Comparison of ENCODE assay signal across 1 cellular context in the genomic region with DNA sequence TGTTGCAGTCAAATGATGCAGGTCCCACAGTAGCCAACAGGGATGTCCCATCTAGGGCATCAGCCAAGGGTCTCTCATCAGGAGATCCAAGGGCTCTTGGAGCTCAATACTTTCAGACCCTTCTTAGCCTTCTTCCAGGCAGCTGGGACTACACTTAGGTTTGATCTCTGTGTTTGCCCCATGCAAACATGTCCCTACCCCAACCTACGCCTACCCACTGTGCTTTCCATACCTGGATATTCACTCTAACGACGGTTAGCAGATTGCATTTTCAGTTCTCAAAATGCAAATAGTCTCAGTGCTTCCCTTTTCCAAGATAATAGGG.
TF ChIP-seq lines count a peak whose summit lies in the region.

No MANE protein-coding gene starts in this region.

TF ChIP-seq in liver, 16 proteins besides CTCF, POLR2A, EP300 and RAD21 (continued from another document):
- TF ChIP-seq, protein P1, sequence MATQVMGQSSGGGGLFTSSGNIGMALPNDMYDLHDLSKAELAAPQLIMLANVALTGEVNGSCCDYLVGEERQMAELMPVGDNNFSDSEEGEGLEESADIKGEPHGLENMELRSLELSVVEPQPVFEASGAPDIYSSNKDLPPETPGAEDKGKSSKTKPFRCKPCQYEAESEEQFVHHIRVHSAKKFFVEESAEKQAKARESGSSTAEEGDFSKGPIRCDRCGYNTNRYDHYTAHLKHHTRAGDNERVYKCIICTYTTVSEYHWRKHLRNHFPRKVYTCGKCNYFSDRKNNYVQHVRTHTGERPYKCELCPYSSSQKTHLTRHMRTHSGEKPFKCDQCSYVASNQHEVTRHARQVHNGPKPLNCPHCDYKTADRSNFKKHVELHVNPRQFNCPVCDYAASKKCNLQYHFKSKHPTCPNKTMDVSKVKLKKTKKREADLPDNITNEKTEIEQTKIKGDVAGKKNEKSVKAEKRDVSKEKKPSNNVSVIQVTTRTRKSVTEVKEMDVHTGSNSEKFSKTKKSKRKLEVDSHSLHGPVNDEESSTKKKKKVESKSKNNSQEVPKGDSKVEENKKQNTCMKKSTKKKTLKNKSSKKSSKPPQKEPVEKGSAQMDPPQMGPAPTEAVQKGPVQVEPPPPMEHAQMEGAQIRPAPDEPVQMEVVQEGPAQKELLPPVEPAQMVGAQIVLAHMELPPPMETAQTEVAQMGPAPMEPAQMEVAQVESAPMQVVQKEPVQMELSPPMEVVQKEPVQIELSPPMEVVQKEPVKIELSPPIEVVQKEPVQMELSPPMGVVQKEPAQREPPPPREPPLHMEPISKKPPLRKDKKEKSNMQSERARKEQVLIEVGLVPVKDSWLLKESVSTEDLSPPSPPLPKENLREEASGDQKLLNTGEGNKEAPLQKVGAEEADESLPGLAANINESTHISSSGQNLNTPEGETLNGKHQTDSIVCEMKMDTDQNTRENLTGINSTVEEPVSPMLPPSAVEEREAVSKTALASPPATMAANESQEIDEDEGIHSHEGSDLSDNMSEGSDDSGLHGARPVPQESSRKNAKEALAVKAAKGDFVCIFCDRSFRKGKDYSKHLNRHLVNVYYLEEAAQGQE (IDR thresholded peaks at IDR 0.05): no peak
- TF ChIP-seq RXRA (IDR thresholded peaks at IDR 0.05) (no peak), EGR1 (IDR thresholded peaks at IDR 0.05; ENCODE audit: low read depth in 2 of 2) (no peak), TAF1 (conservative IDR thresholded peaks at IDR 0.05) (no peak), GABPA (IDR thresholded peaks at IDR 0.05 in 1 of 2, conservative IDR thresholded peaks at IDR 0.05 in 1 of 2) (no peak)
TF ChIP-seq in liver: peak in this region for 0.
